ENCODE assay signal across 13 cellular contexts in genomic region chr1:199272107-199272506, GRCh38.
DNase-seq lines count a peak whose midpoint lies in the region; ATAC-seq and TF ChIP-seq lines count a peak whose summit lies in the region.
"Had no signal": no experiment of that assay in that cellular context is flagged by ENCODE, and none has a peak within 500 bp of the region (broad histone marks: within the 10 kb centered on the region; RNA-seq: fewer than 3 reads in every experiment).

No MANE protein-coding gene starts in this region.

- intact Hi-C loops in A673 (cut with micrococcal nuclease; ENCODE audit: unreplicated experiment) (loop anchor here (1.0 to 2.0 kb wide), 3 partner anchors 41 to 111 kb away; no protein-coding TSS in a partner anchor), body of pancreas (cut with DNase I) (no loop called here), lower lobe of right lung (cut with DNase I) (no loop called here)

- DNase-seq in A673 (ENCODE audit: low spot score) (peak; percentile 53), body of pancreas (peak in 1 of 4 donors; percentile 3), lower lobe of right lung (no peak), Ammon's horn (ENCODE audit: low spot score) (no peak), endodermal cell (no peak), UCSD-AML1 (lab: John Stamatoyannopoulos, UW; ENCODE audit: unreplicated experiment) (no peak)
- no peak for DNase-seq in CD8-positive, alpha-beta memory T cell
- DNase-seq: central memory CD4-positive, alpha-beta T cell; WERI-Rb-1 had no signal

- ATAC-seq in body of pancreas (peak; percentile 55), lower lobe of right lung (peak; percentile 73 to 88)

- H3K27me3 Mint-ChIP-seq in endodermal cell (ENCODE audit: insufficient read depth), result no peaks in the 10 kb centered on the region
- peaks cover 2 to 7% of the 10 kb centered on the region in 2 donors for H3K27me3 Mint-ChIP-seq in CD8-positive, alpha-beta memory T cell

- H3K27ac ChIP-seq in A673 (ENCODE audit: low read depth, low read length, poor library complexity, severe bottlenecking), result peak overlapping the region; percentile 78
- H3K27ac ChIP-seq in HUES48 (ENCODE audit: low read depth, low read length), result peak overlapping the region; percentile 33
- H3K27ac ChIP-seq in body of pancreas, result peak overlapping the region in 3 of 4 donors; percentile 1 to 67 (median 29)
- no peak overlapping the region for H3K27ac ChIP-seq in lower lobe of right lung
- no peak overlapping the region for H3K27ac ChIP-seq in endodermal cell (ENCODE audit: low read depth, low read length)
- no peak overlapping the region for H3K27ac ChIP-seq in CD8-positive, alpha-beta memory T cell (ENCODE audit: low read depth, low read length)
- H3K27ac ChIP-seq: BLaER1, spleen, vagina, WERI-Rb-1 had no signal

- H3K36me3 ChIP-seq in A673 (ENCODE audit: insufficient read depth, low read length, poor library complexity, severe bottlenecking) (no peaks in the 10 kb centered on the region), HUES48 (ENCODE audit: control insufficient read depth, insufficient read depth, low read length) (no peaks in the 10 kb centered on the region), body of pancreas (replicated peaks in 1 of 2; ENCODE audit: insufficient read depth in 1 of 2, low read depth in 2 of 2) (no peaks in the 10 kb centered on the region), lower lobe of right lung (no peaks in the 10 kb centered on the region), endodermal cell (ENCODE audit: control insufficient read depth, insufficient read depth, low read length) (no peaks in the 10 kb centered on the region)
- no peaks in the 10 kb centered on the region for H3K36me3 ChIP-seq in CD8-positive, alpha-beta memory T cell (ENCODE audit: insufficient read depth, low read length)
- H3K36me3 ChIP-seq: BLaER1, spleen, vagina, WERI-Rb-1 had no signal

- 10 to 23% methylated on average over 3 of the region's 3 CpGs for WGBS in body of pancreas, 2 donors
- WGBS in endodermal cell (ENCODE audit: insufficient coverage in 1 of 2, insufficient read length in 1 of 2), 2 experiments, result 86 to 90% methylated on average over 3 of the region's 3 CpGs

- H3K9me3 ChIP-seq in A673 (ENCODE audit: low read depth, low read length, poor library complexity, severe bottlenecking), result no peaks in the 10 kb centered on the region
- H3K9me3 ChIP-seq in HUES48 (ENCODE audit: control insufficient read depth, insufficient read depth, low read length), result no peaks in the 10 kb centered on the region
- no peaks in the 10 kb centered on the region for H3K9me3 ChIP-seq in body of pancreas
- H3K9me3 ChIP-seq in lower lobe of right lung, result no peaks in the 10 kb centered on the region
- H3K9me3 ChIP-seq in endodermal cell (ENCODE audit: control insufficient read depth, low read length), result peaks cover 4% of the 10 kb centered on the region
- no peaks in the 10 kb centered on the region for H3K9me3 ChIP-seq in CD8-positive, alpha-beta memory T cell (ENCODE audit: low read length)
- H3K9me3 ChIP-seq: BLaER1, spleen, vagina had no signal

- H3K9ac ChIP-seq in HUES48 (ENCODE audit: low read depth, low read length), result no peak overlapping the region
- no peak overlapping the region for H3K9ac ChIP-seq in endodermal cell (ENCODE audit: extremely low read depth, low read length, poor library complexity, severe bottlenecking)
- H3K9ac ChIP-seq: BLaER1 had no signal

- POLR2A ChIA-PET in A673 (lab: Charles Lee; ENCODE audit: low non-redundant PET), result no interaction called here
- POLR2A ChIA-PET in CD8-positive, alpha-beta memory T cell (lab: Charles Lee), result no interaction called here

- H3K4me3 ChIP-seq in A673 (ENCODE audit: low read depth, low read length, poor library complexity, severe bottlenecking) (no peak overlapping the region), HUES48 (ENCODE audit: low read depth, low read length) (no peak overlapping the region), body of pancreas (no peak overlapping the region), lower lobe of right lung (no peak overlapping the region), endodermal cell (ENCODE audit: low read length) (no peak overlapping the region)
- H3K4me3 ChIP-seq in CD8-positive, alpha-beta memory T cell (ENCODE audit: low read length), result no peak overlapping the region
- H3K4me3 ChIP-seq: BLaER1, spleen, vagina had no signal

- BruUV-seq in A673 (replicated peaks; lab: Mats Ljungman, UMichigan), result TSS peak; percentile 38

- H3K9me3 Mint-ChIP-seq in endodermal cell, result no peaks in the 10 kb centered on the region
- H3K9me3 Mint-ChIP-seq in CD8-positive, alpha-beta memory T cell, result no peaks in the 10 kb centered on the region

- H3K27ac Mint-ChIP-seq in endodermal cell, result no peak overlapping the region
- H3K27ac Mint-ChIP-seq in CD8-positive, alpha-beta memory T cell, result no peak overlapping the region

- CTCF ChIA-PET in A673 (lab: Charles Lee), result no interaction called here
- CTCF ChIA-PET in CD8-positive, alpha-beta memory T cell (lab: Charles Lee), result no interaction called here

- no peak for TF ChIP-seq CTCF in A673 (conservative IDR thresholded peaks at IDR 0.05; ENCODE audit: low read depth, low read length)
- no peak for TF ChIP-seq CTCF in body of pancreas (IDR thresholded peaks at IDR 0.05)
- TF ChIP-seq CTCF in lower lobe of right lung (IDR thresholded peaks at IDR 0.05), result no peak
- TF ChIP-seq CTCF in endodermal cell (conservative IDR thresholded peaks at IDR 0.05), result no peak

- H3K27me3 ChIP-seq in A673 (replicated peaks; ENCODE audit: insufficient read depth, low read depth, low read length, poor library complexity), result no peaks in the 10 kb centered on the region
- H3K27me3 ChIP-seq in HUES48 (ENCODE audit: control insufficient read depth, insufficient read depth, low read length), result no peaks in the 10 kb centered on the region
- H3K27me3 ChIP-seq in body of pancreas, result no peaks in the 10 kb centered on the region
- no peaks in the 10 kb centered on the region for H3K27me3 ChIP-seq in lower lobe of right lung (ENCODE audit: low read depth)
- no peaks in the 10 kb centered on the region for H3K27me3 ChIP-seq in endodermal cell (ENCODE audit: control insufficient read depth, insufficient read depth, low read length, poor library complexity, severe bottlenecking)
- H3K27me3 ChIP-seq in CD8-positive, alpha-beta memory T cell (ENCODE audit: insufficient read depth, low read length, poor library complexity, severe bottlenecking), result no peaks in the 10 kb centered on the region
- H3K27me3 ChIP-seq: BLaER1, spleen, vagina had no signal

- TF ChIP-seq POLR2A in body of pancreas (IDR thresholded peaks at IDR 0.05), result no peak

- peaks cover 19% of the 10 kb centered on the region for H3K4me1 Mint-ChIP-seq in endodermal cell
- no peaks in the 10 kb centered on the region for H3K4me1 Mint-ChIP-seq in CD8-positive, alpha-beta memory T cell

- no peak overlapping the region for H3K4me3 Mint-ChIP-seq in endodermal cell
- H3K4me3 Mint-ChIP-seq in CD8-positive, alpha-beta memory T cell, result no peak overlapping the region

- no peaks in the 10 kb centered on the region for H3K36me3 Mint-ChIP-seq in endodermal cell (ENCODE audit: low read depth)
- H3K36me3 Mint-ChIP-seq in CD8-positive, alpha-beta memory T cell, result no peaks in the 10 kb centered on the region

- H3K4me1 ChIP-seq in A673 (ENCODE audit: insufficient read depth, low read length, poor library complexity, severe bottlenecking), result peaks cover 24% of the 10 kb centered on the region
- peaks cover 13% of the 10 kb centered on the region for H3K4me1 ChIP-seq in HUES48 (ENCODE audit: control insufficient read depth, insufficient read depth, low read length)
- H3K4me1 ChIP-seq in body of pancreas, result peaks cover 26% of the 10 kb centered on the region
- peaks cover 7% of the 10 kb centered on the region for H3K4me1 ChIP-seq in lower lobe of right lung
- peaks cover 2% of the 10 kb centered on the region for H3K4me1 ChIP-seq in endodermal cell (ENCODE audit: control insufficient read depth, insufficient read depth, low read length)
- H3K4me1 ChIP-seq in CD8-positive, alpha-beta memory T cell (ENCODE audit: insufficient read depth, low read length), result no peaks in the 10 kb centered on the region
- H3K4me1 ChIP-seq: BLaER1, vagina had no signal

Comparison
In these comparisons a context has a peak if more than half of its experiments do, and no peak if none do; other contexts are left out.
1. H3K27ac ChIP-seq: peak in A673 (single experiment), HUES48 (single experiment) and body of pancreas (3 of 4); none in lower lobe of right lung (single experiment), endodermal cell (single experiment) and CD8-positive, alpha-beta memory T cell (single experiment).